ENCODE assay signal across 8 cellular contexts in the genomic region with DNA sequence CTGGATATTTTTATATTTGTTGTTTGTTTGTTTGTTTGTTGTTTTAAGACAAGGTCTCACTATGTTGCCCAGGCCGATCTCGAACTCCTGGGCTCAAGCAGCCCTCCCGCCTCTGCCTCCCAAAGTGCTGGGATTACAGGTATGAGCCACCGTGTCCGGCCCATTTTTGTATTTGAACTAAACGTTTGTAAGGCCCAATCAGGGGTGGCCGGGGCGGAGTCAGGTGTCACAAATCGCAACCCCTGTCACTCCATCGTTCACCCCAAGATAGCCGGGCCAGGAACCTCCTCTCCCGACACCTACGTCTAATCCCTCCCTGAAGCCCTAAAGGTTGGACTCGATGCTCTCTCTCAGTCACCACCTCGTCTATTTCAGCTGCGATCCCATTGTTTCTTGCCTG. TPM values are rescaled to one million over a fixed set of nuclear protein-coding genes. Genes with fewer than 3 reads are reported as not detected.
DNase-seq lines count a peak whose midpoint lies in the region; ATAC-seq and TF ChIP-seq lines count a peak whose summit lies in the region.

No MANE protein-coding gene starts in this region.

- H3K27me3 Mint-ChIP-seq in activated CD4-positive, alpha-beta memory T cell treated with anti-CD3 and anti-CD28 coated beads for 36 hours = no peaks in the 10 kb centered on the region

- TF ChIP-seq CTCF in epithelial cell of proximal tubule (conservative IDR thresholded peaks at IDR 0.05; ENCODE audit: low read depth, low read length) = no peak

- CTCF ChIA-PET in activated CD4-positive, alpha-beta memory T cell treated with anti-CD3 and anti-CD28 coated beads for 36 hours (lab: Charles Lee) = no interaction called here

- H3K27ac Mint-ChIP-seq in activated CD4-positive, alpha-beta memory T cell treated with anti-CD3 and anti-CD28 coated beads for 36 hours = peak overlapping the region; percentile 75

- no peaks in the 10 kb centered on the region for H3K36me3 Mint-ChIP-seq in activated CD4-positive, alpha-beta memory T cell treated with anti-CD3 and anti-CD28 coated beads for 36 hours

- peak overlapping the region; percentile 65 for H3K4me3 ChIP-seq in epithelial cell of proximal tubule (ENCODE audit: low read depth, low read length)

- H3K4me1 Mint-ChIP-seq in activated CD4-positive, alpha-beta memory T cell treated with anti-CD3 and anti-CD28 coated beads for 36 hours (ENCODE audit: low read depth) = peaks cover 11% of the 10 kb centered on the region

- DNase-seq in activated CD4-positive, alpha-beta memory T cell treated with anti-CD3 and anti-CD28 coated beads for 36 hours = peak; percentile 77
- DNase-seq in epithelial cell of proximal tubule (ENCODE audit: low read depth) = no peak
- peak; percentile 35 for DNase-seq in stimulated activated CD4-positive, alpha-beta T cell treated with anti-CD3 and anti-CD28 coated beads, Interleukin-12 subunit alpha, Interleukin-12 subunit beta, amount 100 ng/mL, for 4 hours
- no peak for DNase-seq in GM19238 (ENCODE audit: insufficient read length, low spot score)

- H3K9me3 Mint-ChIP-seq in activated CD4-positive, alpha-beta memory T cell treated with anti-CD3 and anti-CD28 coated beads for 36 hours = no peaks in the 10 kb centered on the region

- intact Hi-C loops in activated CD4-positive, alpha-beta memory T cell treated with anti-CD3 and anti-CD28 coated beads for 36 hours (cut with micrococcal nuclease) = no loop called here

- POLR2A ChIA-PET in activated CD4-positive, alpha-beta memory T cell treated with anti-CD3 and anti-CD28 coated beads for 36 hours (lab: Charles Lee) = no interaction called here

- ATAC-seq in HG03159 (IDR thresholded peaks at IDR 0.05; ENCODE audit: unreplicated experiment) (peak; percentile 65), GM18502 (IDR thresholded peaks at IDR 0.05; ENCODE audit: poor library complexity, unreplicated experiment) (no peak), GM21717 (IDR thresholded peaks at IDR 0.05; ENCODE audit: unreplicated experiment) (no peak), GM21786 (IDR thresholded peaks at IDR 0.05; ENCODE audit: unreplicated experiment) (no peak)

- H3K4me3 Mint-ChIP-seq in activated CD4-positive, alpha-beta memory T cell treated with anti-CD3 and anti-CD28 coated beads for 36 hours = peak overlapping the region; percentile 76

RNA-seq across cellular contexts. Expression of a gene that starts 0.7 kb away (rescaled TPM):
- total RNA-seq in activated CD4-positive, alpha-beta memory T cell treated with anti-CD3 and anti-CD28 coated beads for 36 hours = under 1 TPM; 0.24 to 0.58 TPM
- 0.81 TPM in 1 of 2 replicates, not detected in the other for total RNA-seq in epithelial cell of proximal tubule

Comparison
In these comparisons a context has a peak if more than half of its experiments do, and no peak if none do; other contexts are left out.
1. DNase-seq: peak in activated CD4-positive, alpha-beta memory T cell treated with anti-CD3 and anti-CD28 coated beads for 36 hours (single experiment) and stimulated activated CD4-positive, alpha-beta T cell treated with anti-CD3 and anti-CD28 coated beads, Interleukin-12 subunit alpha, Interleukin-12 subunit beta, amount 100 ng/mL, for 4 hours (single experiment); none in epithelial cell of proximal tubule (single experiment) and GM19238 (single experiment).